ENCODE assay signal across 8 cellular contexts in the genomic region with DNA sequence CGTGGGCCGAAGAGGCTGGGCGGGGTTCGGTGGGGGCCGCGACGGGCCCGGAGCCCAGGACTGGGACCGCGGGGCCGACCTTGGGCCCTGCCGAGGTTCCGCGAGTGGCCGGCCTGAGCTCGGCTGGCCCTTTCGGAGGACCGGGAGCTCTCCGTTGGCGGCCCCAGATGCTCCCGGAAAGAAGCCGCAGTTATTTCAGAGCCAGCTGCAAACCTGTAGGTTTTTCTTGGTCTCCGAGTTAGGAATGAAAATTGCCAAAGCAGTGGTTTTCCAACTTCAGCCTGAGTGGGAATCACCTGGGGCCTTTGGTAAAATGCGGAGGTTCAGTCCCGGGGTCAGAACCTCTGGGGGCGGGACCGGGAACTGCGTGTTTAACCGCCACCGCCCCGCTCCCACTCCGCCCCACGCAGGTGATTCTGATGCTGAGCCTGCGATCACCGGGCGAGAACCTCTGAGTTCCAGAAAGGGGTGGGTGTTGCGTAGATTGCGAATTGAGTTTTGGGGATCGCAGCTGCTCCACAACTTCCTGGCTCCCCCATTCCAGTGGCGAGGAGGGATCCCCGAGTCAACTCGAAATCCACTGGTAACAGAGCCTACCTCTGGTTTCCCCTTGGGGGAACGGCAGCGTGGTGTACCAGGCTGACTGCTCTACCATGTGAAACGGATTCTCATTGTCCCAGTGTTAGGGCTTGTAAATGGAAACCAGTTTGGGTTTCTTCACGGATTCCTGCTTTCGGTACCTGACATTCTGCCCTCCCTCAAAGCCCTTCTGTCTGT. TPM values are rescaled to one million over a fixed set of nuclear protein-coding genes. Genes with fewer than 3 reads are reported as not detected.
DNase-seq lines count a peak whose midpoint lies in the region; ATAC-seq and TF ChIP-seq lines count a peak whose summit lies in the region.
"Not testable (repeated sequence)": the region's sequence is repeated elsewhere in the genome, so short reads cannot be mapped to it uniquely, and the experiment has no call there.

No MANE protein-coding gene starts in this region.

- H3K27ac Mint-ChIP-seq in activated B cell treated with CpG ODN at 0.5 μM for 24 hours = peak overlapping the region; percentile 59
- H3K27ac Mint-ChIP-seq in nephron = peak overlapping the region; percentile 77 to 89 (median 89)

- peak overlapping the region; percentile 100 for H3K4me2 ChIP-seq in BLaER1
- peak overlapping the region; percentile 80 for H3K4me2 ChIP-seq in GM23248 (ENCODE audit: unreplicated experiment)

- H3K9ac ChIP-seq in BLaER1 (peak overlapping the region; percentile 96), GM23248 (peak overlapping the region; percentile 96)

- not testable (repeated sequence) for H3F3A ChIP-seq in GM23248 (ENCODE audit: insufficient read depth)

- H2AFZ ChIP-seq in GM23248 = peak overlapping the region; percentile 79

- H3K27me3 ChIP-seq in BLaER1; GM23248 (replicated peaks; ENCODE audit: insufficient read depth): not testable (repeated sequence)

- H3K4me3 ChIP-seq in BLaER1 (peak overlapping the region; percentile 90), GM23248 (peak overlapping the region; percentile 81), NB4 (ENCODE audit: low read depth, low read length) (peak overlapping the region; percentile 72)

- not testable (repeated sequence) for TF ChIP-seq CTCF in NB4 (IDR thresholded peaks at IDR 0.05; ENCODE audit: low read depth, low read length); activated B cell treated with CpG ODN at 0.5 μM for 24 hours (IDR thresholded peaks at IDR 0.05); nephron (IDR thresholded peaks at IDR 0.05; ENCODE audit: unreplicated experiment in 3 of 3)

- not testable (repeated sequence) for H3K27me3 Mint-ChIP-seq in activated B cell treated with CpG ODN at 0.5 μM for 24 hours; nephron (ENCODE audit: low read depth)

- H3K4me3 Mint-ChIP-seq in activated B cell treated with CpG ODN at 0.5 μM for 24 hours (peak overlapping the region; percentile 92), nephron (peak overlapping the region; percentile 91 to 96 (median 93))

- H3K36me3 Mint-ChIP-seq in activated B cell treated with CpG ODN at 0.5 μM for 24 hours (ENCODE audit: low read depth); nephron (ENCODE audit: low read depth): not testable (repeated sequence)

- intact Hi-C loops in activated B cell treated with CpG ODN at 0.5 μM for 24 hours (cut with micrococcal nuclease) = loop anchor here (1.0 to 10.0 kb wide), 2 partner anchors 81 to 691 kb away; partner anchors contain the start of gene NTAN1
- intact Hi-C loops in Right ventricle myocardium superior (cut with DNase I) = not testable (repeated sequence)

- not testable (repeated sequence) for H3K9me3 ChIP-seq in BLaER1; GM23248 (ENCODE audit: low read depth)

- in situ Hi-C loops in GM23248 (cut with MboI) = not testable (repeated sequence)

- H4K20me1 ChIP-seq in BLaER1 = peaks cover 57% of the 10 kb centered on the region
- not testable (repeated sequence) for H4K20me1 ChIP-seq in GM23248 (ENCODE audit: insufficient read depth)

- POLR2A ChIA-PET in activated B cell treated with CpG ODN at 0.5 μM for 24 hours (lab: Charles Lee) = interaction anchor here (0.6 to 1.0 kb wide), 3 partner anchors 70 to 559 kb away, joined by 3 to 5 read pairs (median 5); partner anchors contain the start of gene NTAN1

- H3K36me3 ChIP-seq in BLaER1; GM23248 (ENCODE audit: low read depth): not testable (repeated sequence)

- ATAC-seq in activated B cell treated with CpG ODN at 0.5 μM for 24 hours (ENCODE audit: low read depth) (peak; percentile 8), Right ventricle myocardium superior (ENCODE audit: poor library complexity) (peak; percentile 24)

- TF ChIP-seq POLR2A in NB4 (IDR thresholded peaks at IDR 0.05; ENCODE audit: extremely low read depth, insufficient read length) = not testable (repeated sequence)

- DNase-seq in GM23248 (peak; percentile 61), NB4 (ENCODE audit: low read depth) (peak; percentile 18), activated B cell treated with CpG ODN at 0.5 μM for 24 hours (peak; percentile 49), Right ventricle myocardium superior (peak; percentile 70)
- DNase-seq in stimulated activated CD8-positive, alpha-beta memory T cell treated with anti-CD3 and anti-CD28 coated beads, Interleukin-15, amount 100 ng/mL, for 24 hours (ENCODE audit: low read depth) = peak; percentile 17

- WGBS in GM23248 (ENCODE audit: low coverage in 1 of 2, low lambda C conversion rate in 2 of 2, missing lambda C conversion rate in 2 of 2), 2 experiments = 2% methylated on average over 35 to 45 of the region's 47 CpGs

- peaks cover 69% of the 10 kb centered on the region for H3K79me2 ChIP-seq in GM23248 (ENCODE audit: insufficient read depth)

- H3K27ac ChIP-seq in BLaER1 (peak overlapping the region; percentile 93), GM23248 (peak overlapping the region; percentile 83), angular gyrus (ENCODE audit: low read depth, low read length) (peak overlapping the region; percentile 68)

- H3K9me2 ChIP-seq in GM23248 (ENCODE audit: insufficient read depth) = not testable (repeated sequence)

- H3K4me1 Mint-ChIP-seq in activated B cell treated with CpG ODN at 0.5 μM for 24 hours = peaks cover 27% of the 10 kb centered on the region
- peaks cover 22% of the 10 kb centered on the region for H3K4me1 Mint-ChIP-seq in nephron

- not testable (repeated sequence) for H3K9me3 Mint-ChIP-seq in activated B cell treated with CpG ODN at 0.5 μM for 24 hours, nephron

- CTCF ChIA-PET in activated B cell treated with CpG ODN at 0.5 μM for 24 hours (lab: Charles Lee) = not testable (repeated sequence)

- H3K4me1 ChIP-seq in BLaER1 = peaks cover 31% of the 10 kb centered on the region
- H3K4me1 ChIP-seq in GM23248 (ENCODE audit: insufficient read depth) = peaks cover 13% of the 10 kb centered on the region

RNA-seq across cellular contexts. Expression of gene PDXDC1, which starts 0.8 kb away (rescaled TPM):
- 63.9 and 73.1 TPM in 2 replicates for total RNA-seq in GM23248 (2014; rRNA removed; shearing (Covaris generic))
- 57.8 and 61.1 TPM in 2 replicates for polyA plus RNA-seq in GM23248 (2016; fragmentation: Nextera tagmentation; extraction: Ambion mirVana)
- total RNA-seq in activated B cell treated with CpG ODN at 0.5 μM for 24 hours (59.2 and 68.9 TPM in 2 replicates), Right ventricle myocardium superior (72.6 TPM)

RNA-seq across cellular contexts. Expression of gene NPIPA1, which starts 38.4 kb away (rescaled TPM):
- total RNA-seq in GM23248 (2014; rRNA removed; shearing (Covaris generic)) = 73.2 and 78.5 TPM in 2 replicates
- polyA plus RNA-seq in GM23248 (2016; fragmentation: Nextera tagmentation; extraction: Ambion mirVana) = 29.8 and 41.1 TPM in 2 replicates
- total RNA-seq in activated B cell treated with CpG ODN at 0.5 μM for 24 hours = 84.3 and 89.6 TPM in 2 replicates
- 38.1 TPM for total RNA-seq in Right ventricle myocardium superior

Comparison
In these comparisons a context has a peak if more than half of its experiments do, and no peak if none do; other contexts are left out.
1. Peak in every context shown above with its lines: DNase-seq, ATAC-seq, H3K4me3 ChIP-seq and H3K27ac ChIP-seq.
2. DNase-seq: peak in every context shown above with its lines; median percentile 70 in Right ventricle myocardium superior; 61 in GM23248; 49 in activated B cell treated with CpG ODN at 0.5 μM for 24 hours; 18 in NB4; 17 in stimulated activated CD8-positive, alpha-beta memory T cell treated with anti-CD3 and anti-CD28 coated beads, Interleukin-15, amount 100 ng/mL, for 24 hours.